8 cellular contexts compared by ENCODE assay signal in genomic region chr2:138500592-138501426, GRCh38. TPM values are rescaled to one million over a fixed set of nuclear protein-coding genes. Genes with fewer than 3 reads are reported as not detected.
DNase-seq lines count a peak whose midpoint lies in the region; ATAC-seq and TF ChIP-seq lines count a peak whose summit lies in the region.

No MANE protein-coding gene starts in this region.

- POLR2A ChIA-PET in WTC11 (lab: Charles Lee): no interaction called here

- H3K36me3 ChIP-seq in heart left ventricle (no peaks in the 10 kb centered on the region), sigmoid colon (no peaks in the 10 kb centered on the region)

- no peaks in the 10 kb centered on the region for H3K9me3 Mint-ChIP-seq in WTC11

- H3K4me1 ChIP-seq in heart left ventricle (peaks cover 0 to 53% (median 32%) of the 10 kb centered on the region in 12 donors), sigmoid colon (peaks cover 0 to 43% (median 38%) of the 10 kb centered on the region in 4 donors)

- H3K27ac ChIP-seq in heart left ventricle (peak overlapping the region; percentile 80 to 96 (median 93)), sigmoid colon (peak overlapping the region; percentile 90 to 95 (median 94))

- peak; percentile 75 for DNase-seq in NCI-H2227 (lab: John Stamatoyannopoulos, UW; ENCODE audit: unreplicated experiment)
- DNase-seq in NCI-H2227 treated with DMSO at 0.1 percent for 48 hours (lab: John Stamatoyannopoulos, UW): no peak
- DNase-seq in WTC11 (ENCODE audit: low spot score): no peak
- DNase-seq in heart left ventricle: peak in 3 of 5 donors; percentile 25 to 37 (median 36)
- peak; percentile 66 for DNase-seq in sigmoid colon
- DNase-seq in RKO (ENCODE audit: low spot score): no peak
- DNase-seq in NCI-H128 (lab: John Stamatoyannopoulos, UW; ENCODE audit: unreplicated experiment): no peak

- intact Hi-C loops in heart left ventricle (cut with DNase I) (loop anchor here in 4 of 10 donors (5.0 to 10.0 kb wide), 4 partner anchors 54 to 539 kb away; partner anchors contain the start of gene HNMT (in 2 of the 4)), sigmoid colon (cut with DNase I) (loop anchor here (10.0 kb wide), 1 partner anchor 74 kb away; no protein-coding TSS in a partner anchor)

- TF ChIP-seq EP300 in sigmoid colon (IDR thresholded peaks at IDR 0.05): no peak

- TF ChIP-seq POLR2A in heart left ventricle (IDR thresholded peaks at IDR 0.05) (no peak), sigmoid colon (IDR thresholded peaks at IDR 0.05) (no peak)

- H3K27me3 Mint-ChIP-seq in WTC11 (ENCODE audit: low read depth): no peaks in the 10 kb centered on the region

- H3K4me3 ChIP-seq in heart left ventricle: peak overlapping the region; percentile 75 to 97 (median 94)
- peak overlapping the region; percentile 71 to 98 (median 95) for H3K4me3 ChIP-seq in sigmoid colon

- H3K4me1 Mint-ChIP-seq in WTC11: peaks cover 37% of the 10 kb centered on the region

- no peaks in the 10 kb centered on the region for H3K36me3 Mint-ChIP-seq in WTC11

- H3K9me3 ChIP-seq in heart left ventricle (no peaks in the 10 kb centered on the region), sigmoid colon (no peaks in the 10 kb centered on the region)

- H3K27me3 ChIP-seq in heart left ventricle (no peaks in the 10 kb centered on the region), sigmoid colon (no peaks in the 10 kb centered on the region)

- WGBS in heart left ventricle, 4 donors: 43 to 49% (median 46%) methylated on average over 20 of the region's 20 CpGs
- WGBS in sigmoid colon, 2 donors: 24 to 45% methylated on average over 20 of the region's 20 CpGs

- ATAC-seq in HG02885 (IDR thresholded peaks at IDR 0.05; ENCODE audit: poor library complexity, unreplicated experiment) (peak; percentile 2), WTC11 (peak; percentile 33), heart left ventricle (peak in 3 of 4 donors; percentile 8 to 34 (median 30))

- peak overlapping the region; percentile 93 for H3K27ac Mint-ChIP-seq in WTC11

- CTCF ChIA-PET in WTC11 (lab: Charles Lee): no interaction called here

- TF ChIP-seq CTCF in WTC11 (IDR thresholded peaks at IDR 0.05): no peak
- TF ChIP-seq CTCF in heart left ventricle (IDR thresholded peaks at IDR 0.05): no peak
- TF ChIP-seq CTCF in sigmoid colon (IDR thresholded peaks at IDR 0.05): no peak

- peak overlapping the region; percentile 79 for H3K4me3 Mint-ChIP-seq in WTC11

TF ChIP-seq in WTC11, 78 proteins besides CTCF, POLR2A, EP300 and RAD21:
- no peak for TF ChIP-seq SMAD4 (CRISPR knock-in tag; IDR thresholded peaks at IDR 0.05)
- peak; percentile 15; the same call in 1 of the 2 replicates for TF ChIP-seq MYBL2 (CRISPR knock-in tag; IDR thresholded peaks at IDR 0.05)
- TF ChIP-seq USF1 (CRISPR knock-in tag; IDR thresholded peaks at IDR 0.05): no peak
- no peak for TF ChIP-seq CBFB (CRISPR knock-in tag; IDR thresholded peaks at IDR 0.05; ENCODE audit: low read depth)
- TF ChIP-seq USF2 (CRISPR knock-in tag; IDR thresholded peaks at IDR 0.05): no peak
- no peak for TF ChIP-seq AR (CRISPR knock-in tag; IDR thresholded peaks at IDR 0.05)
- TF ChIP-seq TP53 (CRISPR knock-in tag; IDR thresholded peaks at IDR 0.05): 0 out of 2 replicates have a peak, but pooled peaks have one; percentile 35
- TF ChIP-seq ZNF232 (CRISPR knock-in tag; IDR thresholded peaks at IDR 0.05): no peak
- TF ChIP-seq ZMAT4 (CRISPR knock-in tag; IDR thresholded peaks at IDR 0.05): no peak
- TF ChIP-seq ZNF416 (CRISPR knock-in tag; IDR thresholded peaks at IDR 0.05): no peak
- TF ChIP-seq STAT6 (CRISPR knock-in tag; conservative IDR thresholded peaks at IDR 0.05; ENCODE audit: low read depth): no peak
- no peak for TF ChIP-seq TEAD4 (CRISPR knock-in tag; IDR thresholded peaks at IDR 0.05)

RNA-seq across cellular contexts. Expression of gene SPOPL, which starts 0.8 kb away (rescaled TPM):
- total RNA-seq in WTC11 (2021) (10.3 to 13.3 TPM (median 11.4 TPM) in 3 replicates), heart left ventricle (10 to 100 TPM; 11.4 to 20.6 (median 17.7) TPM), sigmoid colon (10 to 100 TPM; 29.1 to 43.3 (median 37.5) TPM)
- polyA plus RNA-seq in heart left ventricle (1 to 10 TPM; 3.0 to 6.4 TPM), sigmoid colon (10 to 100 TPM in 2 of 3 donors, 1 to 10 TPM in 1; 8.6 to 15.0 (median 14.3) TPM)

Comparison
In these comparisons a context has a peak if more than half of its experiments do, and no peak if none do; other contexts are left out.
1. DNase-seq: peak in NCI-H2227 (single experiment), heart left ventricle (3 of 5) and sigmoid colon (single experiment); none in NCI-H2227 treated with DMSO at 0.1 percent for 48 hours (single experiment), WTC11 (single experiment), RKO (single experiment) and NCI-H128 (single experiment).
2. Peak in every context shown above with its lines, with median percentiles within 50 percentile points of each other: ATAC-seq.